1 cellular context compared by ENCODE assay signal in the genomic region with DNA sequence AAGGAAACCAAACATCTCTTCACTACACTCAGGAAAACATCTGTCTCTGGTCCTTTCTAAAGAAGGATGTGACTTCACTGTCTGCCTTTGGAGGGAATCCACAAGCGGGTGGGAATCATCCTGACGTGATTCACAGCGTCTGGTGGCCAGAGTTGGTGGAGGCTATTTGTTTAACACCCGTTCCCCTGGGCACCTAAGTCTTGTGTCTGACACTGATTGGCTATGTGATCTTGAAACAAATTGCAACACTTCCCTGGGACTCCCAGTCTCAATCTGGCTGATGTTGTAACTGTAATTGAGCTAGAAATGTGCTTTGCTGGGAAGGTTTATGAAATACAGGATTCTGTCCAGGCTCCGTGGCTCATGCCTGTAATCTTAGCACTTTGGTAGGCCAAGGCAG.
TF ChIP-seq lines count a peak whose summit lies in the region.

No MANE protein-coding gene starts in this region.

TF ChIP-seq in HepG2, 621 proteins besides CTCF, POLR2A, EP300 and RAD21:
- TF ChIP-seq ZNF615 (CRISPR knock-in tag; IDR thresholded peaks at IDR 0.05; ENCODE audit: borderline replicate concordance) (no peak), CEBPB (IDR thresholded peaks at IDR 0.05; ENCODE audit: borderline replicate concordance, low read depth, low read length) (peak; percentile 46; the same call in 1 of the 2 replicates), ZNF556 (CRISPR knock-in tag; IDR thresholded peaks at IDR 0.05; ENCODE audit: borderline replicate concordance) (no peak)
